ENCODE assay signal across 19 cellular contexts in the genomic region with DNA sequence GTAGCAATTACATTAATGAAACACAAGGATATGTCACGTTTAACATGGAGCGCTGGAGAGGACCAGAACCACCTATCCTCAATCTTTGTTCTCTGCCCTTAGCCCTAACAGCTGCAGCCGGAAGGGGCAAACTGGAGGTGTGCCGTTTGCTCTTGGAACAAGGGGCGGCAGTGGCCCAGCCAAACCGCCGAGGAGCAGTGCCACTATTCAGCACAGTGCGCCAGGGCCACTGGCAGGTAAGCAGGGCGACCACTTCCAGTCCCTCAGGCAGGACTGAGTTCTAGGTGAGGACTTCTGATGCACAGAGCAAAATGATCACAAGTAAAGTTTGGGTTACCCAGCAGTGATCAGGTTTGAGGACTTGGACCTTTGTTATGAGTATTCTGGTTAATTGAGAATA.
"Had no signal": no experiment of that assay in that cellular context is flagged by ENCODE, and none has a peak within 500 bp of the region (broad histone marks: within the 10 kb centered on the region; RNA-seq: fewer than 3 reads in every experiment).

No MANE protein-coding gene starts in this region.

- H3K36me3 ChIP-seq: ascending aorta, Peyer's patch had no signal

- H3K36me3 Mint-ChIP-seq: activated naive CD8-positive, alpha-beta T cell treated with anti-CD3 and anti-CD28 coated beads, Interleukin-2, amount 10 ng/mL, durations not matched to agents 7 days and 5 days had no signal

- H3K27me3 ChIP-seq: ascending aorta, cardiac muscle cell, MG63, Peyer's patch, SJSA1 had no signal

- H3K9me3 Mint-ChIP-seq: activated CD8-positive, alpha-beta T cell treated with anti-CD3 and anti-CD28 coated beads for 36 hours; activated naive CD4-positive, alpha-beta T cell treated with anti-CD3 and anti-CD28 coated beads, Interleukin-2, amount 50 U/mL, for 24 hours; activated naive CD8-positive, alpha-beta T cell treated with anti-CD3 and anti-CD28 coated beads, Interleukin-2, amount 10 ng/mL, durations not matched to agents 7 days and 5 days; activated T-cell treated with anti-CD3 and anti-CD28 coated beads, Interleukin-2, amount 50 U/mL, for 24 hours; activated T-helper 2 cell treated with anti-CD3 and anti-CD28 coated beads, Interferon-gamma antibody, Interleukin-2, Interleukin-4, amounts not matched to agents 10 μg/mL and 5 μg/mL and 100 μg/mL, durations not matched to agents 14 hours and 24 hours and 36 hours had no signal

- H3K27me3 Mint-ChIP-seq: activated CD8-positive, alpha-beta T cell treated with anti-CD3 and anti-CD28 coated beads for 36 hours; activated naive CD4-positive, alpha-beta T cell treated with anti-CD3 and anti-CD28 coated beads, Interleukin-2, amount 50 U/mL, for 24 hours; activated naive CD8-positive, alpha-beta T cell treated with anti-CD3 and anti-CD28 coated beads, Interleukin-2, amount 10 ng/mL, durations not matched to agents 7 days and 5 days; activated T-cell treated with anti-CD3 and anti-CD28 coated beads, Interleukin-2, amount 50 U/mL, for 24 hours had no signal

- H3K4me3 Mint-ChIP-seq: activated CD8-positive, alpha-beta T cell treated with anti-CD3 and anti-CD28 coated beads for 36 hours; activated naive CD4-positive, alpha-beta T cell treated with anti-CD3 and anti-CD28 coated beads, Interleukin-2, amount 50 U/mL, for 24 hours; activated naive CD8-positive, alpha-beta T cell treated with anti-CD3 and anti-CD28 coated beads, Interleukin-2, amount 10 ng/mL, durations not matched to agents 7 days and 5 days; activated T-cell treated with anti-CD3 and anti-CD28 coated beads, Interleukin-2, amount 50 U/mL, for 24 hours had no signal

- DNase-seq: activated CD4-positive, alpha-beta T cell treated with anti-CD3 and anti-CD28 coated beads for 1 hour; activated CD4-positive, alpha-beta T cell treated with anti-CD3 and anti-CD28 coated beads for 48 hours; activated CD4-positive, alpha-beta T cell treated with anti-CD3 and anti-CD28 coated beads, Interleukin-2, amount 50 U/mL, for 4 hours; activated CD4-positive, CD25-positive, alpha-beta regulatory T cell; activated CD8-positive, alpha-beta T cell treated with anti-CD3 and anti-CD28 coated beads for 36 hours; activated gamma-delta T cell; activated naive CD4-positive, alpha-beta T cell treated with Interleukin-2 at 50 U/mL for 16 hours; activated naive CD8-positive, alpha-beta T cell treated with anti-CD3 and anti-CD28 coated beads, Interleukin-2, amount 10 ng/mL, durations not matched to agents 7 days and 5 days; activated T-cell treated with anti-CD3 and anti-CD28 coated beads, Interleukin-2, amount 50 U/mL, for 24 hours; MG63; NK-92 treated with Interleukin-12 subunit alpha and Interleukin-12 subunit beta, amount 100 ng/mL, for 24 hours; Peyer's patch; Right ventricle myocardium superior; WERI-Rb-1 had no signal

- H3K9me3 ChIP-seq: ascending aorta, MG63, Peyer's patch, SJSA1 had no signal

- H3K4me1 ChIP-seq: Peyer's patch had no signal

- H3K27ac Mint-ChIP-seq: activated CD8-positive, alpha-beta T cell treated with anti-CD3 and anti-CD28 coated beads for 36 hours; activated naive CD4-positive, alpha-beta T cell treated with anti-CD3 and anti-CD28 coated beads, Interleukin-2, amount 50 U/mL, for 24 hours; activated naive CD8-positive, alpha-beta T cell treated with anti-CD3 and anti-CD28 coated beads, Interleukin-2, amount 10 ng/mL, durations not matched to agents 7 days and 5 days; activated T-cell treated with anti-CD3 and anti-CD28 coated beads, Interleukin-2, amount 50 U/mL, for 24 hours; activated T-helper 2 cell treated with anti-CD3 and anti-CD28 coated beads, Interferon-gamma antibody, Interleukin-2, Interleukin-4, amounts not matched to agents 10 μg/mL and 5 μg/mL and 100 μg/mL, durations not matched to agents 14 hours and 24 hours and 36 hours had no signal

- H3K4me3 ChIP-seq: ascending aorta, cardiac muscle cell, MG63, Peyer's patch, SJSA1 had no signal

- H3K27ac ChIP-seq: ascending aorta, cardiac muscle cell, Peyer's patch, SJSA1, WERI-Rb-1 had no signal
